27 cellular contexts compared by ENCODE assay signal in the genomic region with DNA sequence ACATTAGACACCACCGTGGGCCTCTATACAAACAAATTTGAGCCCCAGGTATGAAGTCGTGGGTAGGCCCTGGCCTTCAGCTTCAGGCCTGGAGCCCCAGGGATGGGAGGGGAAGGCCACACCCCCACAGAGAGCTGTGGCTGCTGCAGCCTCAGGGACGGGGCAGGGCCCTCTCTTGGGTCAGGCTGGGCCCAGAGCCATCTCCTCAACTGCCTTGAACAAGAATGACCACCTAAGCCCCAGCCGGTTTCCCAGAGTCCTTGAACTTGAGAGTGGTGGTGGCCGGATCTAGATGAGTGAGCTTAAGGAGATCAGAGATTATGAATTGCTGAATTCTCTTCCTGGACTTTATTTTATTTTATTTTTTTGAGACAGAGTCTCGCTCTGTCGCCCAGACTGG. TPM values are rescaled to one million over a fixed set of nuclear protein-coding genes. Genes with fewer than 3 reads are reported as not detected.
"Had no signal": no experiment of that assay in that cellular context is flagged by ENCODE, and none has a peak within 500 bp of the region (broad histone marks: within the 10 kb centered on the region; RNA-seq: fewer than 3 reads in every experiment).

No MANE protein-coding gene starts in this region.

- ATAC-seq: body of pancreas, sciatic nerve had no signal

- H3K27me3 ChIP-seq: body of pancreas, cardiac muscle cell, testis had no signal

- H3K27me3 Mint-ChIP-seq: memory B cell had no signal

- H3K4me1 Mint-ChIP-seq: activated naive CD4-positive, alpha-beta T cell treated with anti-CD3 and anti-CD28 coated beads, Interleukin-2, amount 50 U/mL, for 24 hours; immature natural killer cell; naive B cell; neural crest cell had no signal

- H3K27ac Mint-ChIP-seq: activated naive CD4-positive, alpha-beta T cell treated with anti-CD3 and anti-CD28 coated beads, Interleukin-2, amount 50 U/mL, for 24 hours; dendritic cell treated with granulocyte-macrophage colony-stimulating factor and Interleukin-4, amounts not matched to agents 40 ng/mL and 50 ng/mL, for 4 days; immature natural killer cell; memory B cell; naive B cell had no signal

- H3K9me3 Mint-ChIP-seq: activated naive CD4-positive, alpha-beta T cell treated with anti-CD3 and anti-CD28 coated beads, Interleukin-2, amount 50 U/mL, for 24 hours; dendritic cell treated with granulocyte-macrophage colony-stimulating factor and Interleukin-4, amounts not matched to agents 40 ng/mL and 50 ng/mL, for 4 days; immature natural killer cell; memory B cell; neural crest cell had no signal

- H3K4me3 ChIP-seq: body of pancreas, cardiac muscle cell, left ventricle myocardium inferior, smooth muscle cell, testis had no signal

- H3K36me3 Mint-ChIP-seq: activated naive CD4-positive, alpha-beta T cell treated with anti-CD3 and anti-CD28 coated beads, Interleukin-2, amount 50 U/mL, for 24 hours; immature natural killer cell; memory B cell; naive B cell had no signal

- H3K4me3 Mint-ChIP-seq: activated naive CD4-positive, alpha-beta T cell treated with anti-CD3 and anti-CD28 coated beads, Interleukin-2, amount 50 U/mL, for 24 hours; dendritic cell treated with granulocyte-macrophage colony-stimulating factor and Interleukin-4, amounts not matched to agents 40 ng/mL and 50 ng/mL, for 4 days; immature natural killer cell; memory B cell; neural crest cell had no signal

- H3K36me3 ChIP-seq: cardiac muscle cell, left ventricle myocardium inferior had no signal

- DNase-seq: activated CD4-positive, alpha-beta T cell treated with anti-CD3 and anti-CD28 coated beads for 1 hour; activated CD4-positive, alpha-beta T cell treated with anti-CD3 and anti-CD28 coated beads, Interleukin-2, amount 50 U/mL, for 1 hour; activated gamma-delta T cell treated with Interleukin-2 at 50 U/mL for 16 hours; activated T-cell treated with anti-CD3 and anti-CD28 coated beads, Interleukin-2, amount 50 U/mL, for 1 hour; anterior cingulate cortex; body of pancreas; effector CD4-positive, alpha-beta T cell; foreskin fibroblast; immature natural killer cell; left ventricle myocardium inferior; naive B cell; posterior cingulate gyrus; stimulated activated CD4-positive, alpha-beta T cell treated with anti-CD3 and anti-CD28 coated beads, Interleukin-15, amount 100 ng/mL, for 24 hours; stimulated activated CD8-positive, alpha-beta memory T cell treated with anti-CD3 and anti-CD28 coated beads, Interleukin-4, amount 100 ng/mL, for 48 hours; stimulated activated naive CD4-positive, alpha-beta T cell; T-helper 1 cell; testis had no signal

- H3K9me3 ChIP-seq: body of pancreas, left ventricle myocardium inferior, testis had no signal

- H3K27ac ChIP-seq: body of pancreas, cardiac muscle cell, left ventricle myocardium inferior, testis had no signal

RNA-seq across cellular contexts. Expression of a gene that starts 18.6 kb away (rescaled TPM):
- total RNA-seq: cardiac muscle cell, chondrocyte, fibroblast of lung, left ventricle myocardium inferior, neural crest cell, renal cortical epithelial cell, smooth muscle cell had no signal
